In genomic region chr10:132538031-132538789, GRCh38 we compare ENCODE assay signal across 8 cellular contexts.
DNase-seq lines count a peak whose midpoint lies in the region; ATAC-seq lines count a peak whose summit lies in the region.

No MANE protein-coding gene starts in this region.

- peaks cover 35% of the 10 kb centered on the region for H3K27me3 ChIP-seq in iPS-20b (ENCODE audit: insufficient read depth, low read length)

- no peaks in the 10 kb centered on the region for H3K36me3 ChIP-seq in iPS-20b (ENCODE audit: insufficient read depth, low read depth, low read length)

- no peaks in the 10 kb centered on the region for H3K9me3 ChIP-seq in iPS-20b (ENCODE audit: insufficient read depth, low read depth, low read length)

- H3K27ac ChIP-seq in angular gyrus (ENCODE audit: low read depth, low read length): peak overlapping the region; percentile 46
- no peak overlapping the region for H3K27ac ChIP-seq in iPS-20b (ENCODE audit: low read length)

- H3K4me3 ChIP-seq in iPS-20b (ENCODE audit: low read length): peak overlapping the region; percentile 81

- ATAC-seq in stimulated activated naive CD8-positive, alpha-beta T cell treated with anti-CD3 and anti-CD28 coated beads, Interleukin-15, Interleukin-2, amounts not matched to agents 100 U/mL and 50 U/mL, for 24 hours: no peak
- ATAC-seq in GM19023 (IDR thresholded peaks at IDR 0.05; ENCODE audit: unreplicated experiment) (no peak), HG03097 (IDR thresholded peaks at IDR 0.05; ENCODE audit: low FRiP score, unreplicated experiment) (no peak), GM18870 (IDR thresholded peaks at IDR 0.05; ENCODE audit: unreplicated experiment) (no peak)

- DNase-seq in stimulated activated CD4-positive, alpha-beta T cell treated with anti-CD3 and anti-CD28 coated beads, Interleukin-15, amount 100 ng/mL, for 24 hours: peak; percentile 23
- no peak for DNase-seq in stimulated activated CD4-positive, alpha-beta T cell treated with anti-CD3 and anti-CD28 coated beads, Interleukin-4, amount 100 ng/mL, for 1 hour
- peak; percentile 26 for DNase-seq in stimulated activated naive CD8-positive, alpha-beta T cell treated with anti-CD3 and anti-CD28 coated beads, Interleukin-15, Interleukin-2, amounts not matched to agents 100 U/mL and 50 U/mL, for 24 hours

- peak overlapping the region; percentile 67; the same call in 1 of the 2 replicates for H3K9ac ChIP-seq in iPS-20b (ENCODE audit: low read depth, low read length)

- H3K4me1 ChIP-seq in iPS-20b (ENCODE audit: insufficient read depth, low read length): peaks cover 37% of the 10 kb centered on the region
